Comparison of ENCODE assay signal across 35 cellular contexts in the genomic region with DNA sequence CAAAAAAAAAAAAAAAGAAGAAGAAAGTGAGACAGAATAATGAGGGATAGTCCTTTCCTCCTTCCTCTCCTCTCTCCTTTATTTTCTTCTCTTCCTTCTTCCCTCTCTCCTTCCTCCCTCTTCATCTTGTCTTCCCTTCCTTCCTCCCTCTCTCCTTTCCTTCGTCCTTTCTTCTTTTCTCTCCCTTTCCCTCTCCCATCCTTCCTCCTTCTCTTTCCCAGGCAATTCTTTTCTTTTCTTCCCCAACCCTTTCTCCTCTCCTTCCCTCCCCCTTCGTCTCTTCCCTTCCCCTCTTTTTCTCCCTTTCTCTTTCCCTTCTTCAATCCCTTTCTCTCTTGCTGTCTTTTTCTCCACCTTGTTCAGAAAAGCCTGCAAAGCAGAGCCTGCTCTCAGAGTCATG.
"Had no signal": no experiment of that assay in that cellular context is flagged by ENCODE, and none has a peak within 500 bp of the region (broad histone marks: within the 10 kb centered on the region; RNA-seq: fewer than 3 reads in every experiment).

No MANE protein-coding gene starts in this region.

- ATAC-seq: activated CD4-positive, alpha-beta T cell treated with anti-CD3 and anti-CD28 coated beads for 36 hours; activated CD8-positive, alpha-beta memory T cell treated with anti-CD3 and anti-CD28 coated beads, Interleukin-2, amount 10 ng/mL, durations not matched to agents 7 days and 5 days; activated CD8-positive, alpha-beta T cell treated with anti-CD3 and anti-CD28 coated beads, Interleukin-2, amount 10 ng/mL, durations not matched to agents 7 days and 5 days; gastroesophageal sphincter; T-cell had no signal

- H3K36me3 Mint-ChIP-seq: activated naive CD8-positive, alpha-beta T cell; brain; T-cell had no signal

- DNase-seq: activated CD4-positive, alpha-beta memory T cell treated with anti-CD3 and anti-CD28 coated beads for 36 hours; activated CD4-positive, alpha-beta T cell treated with anti-CD3 and anti-CD28 coated beads for 36 hours; activated CD4-positive, alpha-beta T cell treated with anti-CD3 and anti-CD28 coated beads, Interleukin-2, amount 10 ng/mL, durations not matched to agents 24 days and 14 days; activated CD4-positive, CD25-positive, alpha-beta regulatory T cell; activated CD4-positive, CD25-positive, alpha-beta regulatory T cell treated with anti-CD3 and anti-CD28 coated beads, Interleukin-2, amount 50 U/mL, for 72 hours; activated CD8-positive, alpha-beta memory T cell treated with anti-CD3 and anti-CD28 coated beads, Interleukin-2, amount 10 ng/mL, durations not matched to agents 7 days and 5 days; activated CD8-positive, alpha-beta memory T cell treated with anti-CD3 and anti-CD28 coated beads, Interleukin-2, amount 50 U/mL, for 4 hours; activated CD8-positive, alpha-beta T cell treated with anti-CD3 and anti-CD28 coated beads, Interleukin-2, amount 10 ng/mL, durations not matched to agents 7 days and 5 days; activated effector memory CD4-positive, alpha-beta T cell treated with anti-CD3 and anti-CD28 coated beads, Interleukin-2, amount 50 U/mL, for 16 hours; activated naive CD4-positive, alpha-beta T cell treated with anti-CD3 and anti-CD28 coated beads, Interleukin-2, amount 10 ng/mL, durations not matched to agents 7 days and 5 days; activated T-cell treated with anti-CD3 and anti-CD28 coated beads, Interleukin-2, amount 50 U/mL, for 1 hour; activated T-cell treated with anti-CD3 and anti-CD28 coated beads, Interleukin-2, amount 50 U/mL, for 48 hours; central memory CD4-positive, alpha-beta T cell; cerebellar nuclear complex; colonic mucosa; effector CD8-positive, alpha-beta T cell; esophagus squamous epithelium; foreskin melanocyte; SW 1271; T-cell; T1000; WERI-Rb-1 had no signal

- FAIRE-seq: endometrium, endothelial cell of umbilical vein had no signal

- H3K4me3 ChIP-seq: ascending aorta, breast epithelium, cardiac muscle cell, colonic mucosa, esophagus squamous epithelium, gastroesophageal sphincter had no signal

- H3K4me3 Mint-ChIP-seq: activated CD4-positive, alpha-beta memory T cell treated with anti-CD3 and anti-CD28 coated beads for 36 hours; activated CD4-positive, alpha-beta T cell treated with anti-CD3 and anti-CD28 coated beads for 36 hours; activated CD4-positive, alpha-beta T cell treated with anti-CD3 and anti-CD28 coated beads, Interleukin-2, amount 10 ng/mL, durations not matched to agents 24 days and 14 days; activated CD8-positive, alpha-beta memory T cell treated with anti-CD3 and anti-CD28 coated beads, Interleukin-2, amount 10 ng/mL, durations not matched to agents 7 days and 5 days; activated CD8-positive, alpha-beta T cell treated with anti-CD3 and anti-CD28 coated beads, Interleukin-2, amount 10 ng/mL, durations not matched to agents 7 days and 5 days; activated naive CD4-positive, alpha-beta T cell treated with anti-CD3 and anti-CD28 coated beads, Interleukin-2, amount 10 ng/mL, durations not matched to agents 7 days and 5 days; activated naive CD8-positive, alpha-beta T cell; activated T-helper 1 cell treated with anti-CD3 and anti-CD28 coated beads, Interleukin-12 subunit alpha, Interleukin-12 subunit beta, Interleukin-2, Interleukin-4 antibody, amounts not matched to agents 30 ng/mL and 10 ng/mL and 1 ng/mL, durations not matched to agents 14 hours and 24 hours and 36 hours; T-cell; T-helper 1 cell treated with Interleukin-12 subunit alpha and Interleukin-12 subunit beta and Interleukin-4 antibody, amounts not matched to agents 30 μg/mL and 1 μg/mL, for 36 hours; T-helper 2 cell treated with Interferon-gamma antibody and Interleukin-4, amounts not matched to agents 5 μg/mL and 100 μg/mL, for 36 hours had no signal

- H3K27me3 ChIP-seq: ascending aorta, breast epithelium, cardiac muscle cell, esophagus squamous epithelium, gastroesophageal sphincter had no signal

- H3K27ac Mint-ChIP-seq: activated CD4-positive, alpha-beta memory T cell treated with anti-CD3 and anti-CD28 coated beads for 36 hours; activated CD4-positive, alpha-beta T cell treated with anti-CD3 and anti-CD28 coated beads for 36 hours; activated CD4-positive, alpha-beta T cell treated with anti-CD3 and anti-CD28 coated beads, Interleukin-2, amount 10 ng/mL, durations not matched to agents 24 days and 14 days; activated CD8-positive, alpha-beta memory T cell treated with anti-CD3 and anti-CD28 coated beads, Interleukin-2, amount 10 ng/mL, durations not matched to agents 7 days and 5 days; activated CD8-positive, alpha-beta T cell treated with anti-CD3 and anti-CD28 coated beads, Interleukin-2, amount 10 ng/mL, durations not matched to agents 7 days and 5 days; activated naive CD4-positive, alpha-beta T cell treated with anti-CD3 and anti-CD28 coated beads, Interleukin-2, amount 10 ng/mL, durations not matched to agents 7 days and 5 days; activated naive CD8-positive, alpha-beta T cell; activated T-helper 1 cell treated with anti-CD3 and anti-CD28 coated beads, Interleukin-12 subunit alpha, Interleukin-12 subunit beta, Interleukin-2, Interleukin-4 antibody, amounts not matched to agents 30 ng/mL and 10 ng/mL and 1 ng/mL, durations not matched to agents 14 hours and 24 hours and 36 hours; activated T-helper 2 cell treated with anti-CD3 and anti-CD28 coated beads, Interferon-gamma antibody, Interleukin-2, Interleukin-4, amounts not matched to agents 10 μg/mL and 5 μg/mL and 100 μg/mL, durations not matched to agents 14 hours and 24 hours and 36 hours; T-helper 1 cell treated with Interleukin-12 subunit alpha and Interleukin-12 subunit beta and Interleukin-4 antibody, amounts not matched to agents 30 μg/mL and 1 μg/mL, for 36 hours; T-helper 2 cell treated with Interferon-gamma antibody and Interleukin-4, amounts not matched to agents 5 μg/mL and 100 μg/mL, for 36 hours had no signal

- H3K36me3 ChIP-seq: ascending aorta, breast epithelium, cardiac muscle cell, colonic mucosa, esophagus squamous epithelium, gastroesophageal sphincter, WERI-Rb-1 had no signal

- H3K4me1 ChIP-seq: breast epithelium, colonic mucosa had no signal

- H3K27ac ChIP-seq: ascending aorta, breast epithelium, cardiac muscle cell, colonic mucosa, epithelial cell of prostate, esophagus squamous epithelium, gastroesophageal sphincter, WERI-Rb-1 had no signal

- H3K27me3 Mint-ChIP-seq: activated CD4-positive, alpha-beta memory T cell treated with anti-CD3 and anti-CD28 coated beads for 36 hours; activated CD4-positive, alpha-beta T cell treated with anti-CD3 and anti-CD28 coated beads for 36 hours; activated CD8-positive, alpha-beta memory T cell treated with anti-CD3 and anti-CD28 coated beads, Interleukin-2, amount 10 ng/mL, durations not matched to agents 7 days and 5 days; activated naive CD8-positive, alpha-beta T cell; T-cell had no signal

- H3K9me3 Mint-ChIP-seq: T-cell; T-helper 2 cell treated with Interferon-gamma antibody and Interleukin-4, amounts not matched to agents 5 μg/mL and 100 μg/mL, for 36 hours had no signal

- H3K9me3 ChIP-seq: ascending aorta, breast epithelium, colonic mucosa, esophagus squamous epithelium, gastroesophageal sphincter had no signal
